Comparison of ENCODE assay signal across 16 cellular contexts in the genomic region with DNA sequence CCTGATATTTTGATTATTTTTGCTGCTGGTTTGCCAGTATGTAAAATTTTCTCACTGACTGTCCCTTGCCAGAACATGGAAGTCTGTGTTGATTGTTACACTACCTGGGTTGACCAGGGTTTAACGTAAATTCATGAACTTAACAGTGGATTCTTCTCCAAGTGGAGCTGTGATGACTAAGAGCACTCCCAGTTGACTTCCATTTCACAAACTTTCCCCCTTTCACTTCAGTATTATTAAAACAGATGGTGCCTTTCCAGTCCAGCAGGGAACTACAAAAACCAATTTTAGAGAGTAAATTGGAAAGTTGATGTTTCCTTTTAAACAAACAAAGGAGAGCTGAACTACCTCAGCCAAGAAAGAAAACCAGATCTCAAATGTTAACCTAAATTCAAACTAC.
DNase-seq lines count a peak whose midpoint lies in the region; ATAC-seq and TF ChIP-seq lines count a peak whose summit lies in the region.
"Had no signal": no experiment of that assay in that cellular context is flagged by ENCODE, and none has a peak within 500 bp of the region (broad histone marks: within the 10 kb centered on the region; RNA-seq: fewer than 3 reads in every experiment).

No MANE protein-coding gene starts in this region.

- no peaks in the 10 kb centered on the region for H3K9me3 ChIP-seq in adipocyte (ENCODE audit: control insufficient read depth, low read length)
- no peaks in the 10 kb centered on the region for H3K9me3 ChIP-seq in trophoblast cell (ENCODE audit: insufficient read depth, low read depth, low read length)
- no peaks in the 10 kb centered on the region for H3K9me3 ChIP-seq in aorta (ENCODE audit: control insufficient read depth, low read length)
- H3K9me3 ChIP-seq: body of pancreas, prostate gland had no signal

- H3K79me2 ChIP-seq in trophoblast cell (ENCODE audit: control insufficient read depth, insufficient read depth, low read length, poor library complexity), result no peaks in the 10 kb centered on the region

- no peak overlapping the region for H4K8ac ChIP-seq in trophoblast cell (ENCODE audit: low read depth, low read length)

- peak overlapping the region; percentile 83 for H2BK120ac ChIP-seq in trophoblast cell (ENCODE audit: insufficient read depth, low read length, poor library complexity)

- intact Hi-C loops in aorta (cut with DNase I) (loop anchor here (2.0 to 10.0 kb wide), 6 partner anchors 91 to 561 kb away; a partner anchor contains a TSS), natural killer cell (cut with micrococcal nuclease) (no loop called here)

- no peak overlapping the region for H3K4me3 Mint-ChIP-seq in activated T-cell treated with anti-CD3 and anti-CD28 coated beads, Interleukin-2, amount 50 U/mL, for 24 hours
- no peak overlapping the region for H3K4me3 Mint-ChIP-seq in natural killer cell
- H3K4me3 Mint-ChIP-seq: activated CD8-positive, alpha-beta T cell treated with anti-CD3 and anti-CD28 coated beads for 36 hours had no signal

- H4K91ac ChIP-seq in trophoblast cell (ENCODE audit: low read depth, low read length), result peak overlapping the region; percentile 28

- H3K9me3 Mint-ChIP-seq in activated T-cell treated with anti-CD3 and anti-CD28 coated beads, Interleukin-2, amount 50 U/mL, for 24 hours, result no peaks in the 10 kb centered on the region
- H3K9me3 Mint-ChIP-seq in natural killer cell, result no peaks in the 10 kb centered on the region
- H3K9me3 Mint-ChIP-seq: activated CD8-positive, alpha-beta T cell treated with anti-CD3 and anti-CD28 coated beads for 36 hours had no signal

- H3K4me1 ChIP-seq in adipocyte (ENCODE audit: control insufficient read depth, insufficient read depth, low read length) (peaks cover 27% of the 10 kb centered on the region), trophoblast cell (ENCODE audit: control insufficient read depth in 1 of 2, insufficient read depth in 2 of 2, low read length in 2 of 2) (peaks cover 6 to 7% of the 10 kb centered on the region in 2 experiments), aorta (ENCODE audit: control insufficient read depth in 1 of 2, insufficient read depth in 2 of 2, low read length in 2 of 2) (no peaks in the 10 kb centered on the region)
- H3K4me1 ChIP-seq: body of pancreas, prostate gland had no signal

- DNase-seq in adipocyte (ENCODE audit: low read depth) (no peak), fibroblast of the aortic adventitia (ENCODE audit: low read depth) (peak; percentile 62), trophoblast cell (no peak), aorta (no peak), natural killer cell (no peak)
- DNase-seq in activated T-cell treated with anti-CD3 and anti-CD28 coated beads, Interleukin-2, amount 50 U/mL, for 24 hours, result no peak
- no peak for DNase-seq in activated effector memory CD4-positive, alpha-beta T cell treated with Interleukin-2 at 50 U/mL for 16 hours
- DNase-seq: activated CD8-positive, alpha-beta T cell treated with anti-CD3 and anti-CD28 coated beads for 36 hours; activated effector memory CD4-positive, alpha-beta T cell treated with anti-CD3 and anti-CD28 coated beads, Interleukin-2, amount 50 U/mL, for 16 hours; body of pancreas; Karpas-422; midbrain; NCI-H1694; NCI-H82; SHP77 had no signal

- no peak overlapping the region for H3K14ac ChIP-seq in trophoblast cell (ENCODE audit: low read length)

- H3K18ac ChIP-seq in trophoblast cell (ENCODE audit: low read length), result no peak overlapping the region

- H4K12ac ChIP-seq in trophoblast cell (ENCODE audit: low read depth, low read length), result no peak overlapping the region

- peaks cover 13% of the 10 kb centered on the region for H3K79me1 ChIP-seq in trophoblast cell (ENCODE audit: low read length)

- H2AK5ac ChIP-seq in trophoblast cell (ENCODE audit: low read length), result no peak overlapping the region

- H3K27ac Mint-ChIP-seq in activated T-cell treated with anti-CD3 and anti-CD28 coated beads, Interleukin-2, amount 50 U/mL, for 24 hours, result no peak overlapping the region
- no peak overlapping the region for H3K27ac Mint-ChIP-seq in natural killer cell
- H3K27ac Mint-ChIP-seq: activated CD8-positive, alpha-beta T cell treated with anti-CD3 and anti-CD28 coated beads for 36 hours had no signal

- H3K9ac ChIP-seq in adipocyte (ENCODE audit: low read length) (peak overlapping the region; percentile 47), trophoblast cell (ENCODE audit: low read length) (no peak overlapping the region)

- H3K23ac ChIP-seq in trophoblast cell (ENCODE audit: low read length), result no peak overlapping the region

- peaks cover 25% of the 10 kb centered on the region for H3K4me1 Mint-ChIP-seq in activated T-cell treated with anti-CD3 and anti-CD28 coated beads, Interleukin-2, amount 50 U/mL, for 24 hours (ENCODE audit: low read depth)
- peaks cover 0 to 4% of the 10 kb centered on the region in 2 donors for H3K4me1 Mint-ChIP-seq in natural killer cell

- peaks cover 10% of the 10 kb centered on the region for H3K27me3 Mint-ChIP-seq in activated T-cell treated with anti-CD3 and anti-CD28 coated beads, Interleukin-2, amount 50 U/mL, for 24 hours
- peaks cover 10 to 16% of the 10 kb centered on the region in 2 donors for H3K27me3 Mint-ChIP-seq in natural killer cell (ENCODE audit: low read depth in 2 of 2)
- H3K27me3 Mint-ChIP-seq: activated CD8-positive, alpha-beta T cell treated with anti-CD3 and anti-CD28 coated beads for 36 hours had no signal

- H3K27ac ChIP-seq in trophoblast cell (ENCODE audit: low read depth, low read length), result no peak overlapping the region
- peak overlapping the region; percentile 92 to 96 for H3K27ac ChIP-seq in aorta (ENCODE audit: low read depth in 1 of 2, low read length in 2 of 2)
- H3K27ac ChIP-seq: prostate gland had no signal

- H3K4ac ChIP-seq in trophoblast cell (ENCODE audit: low read depth, low read length), result no peak overlapping the region

- no peaks in the 10 kb centered on the region for H3K36me3 ChIP-seq in adipocyte (ENCODE audit: control insufficient read depth, insufficient read depth, low read length, severe bottlenecking)
- no peaks in the 10 kb centered on the region for H3K36me3 ChIP-seq in trophoblast cell (ENCODE audit: control insufficient read depth in 1 of 2, insufficient read depth in 2 of 2, low read length in 2 of 2)
- H3K36me3 ChIP-seq in aorta (ENCODE audit: control insufficient read depth in 1 of 2, insufficient read depth in 2 of 2, low read length in 1 of 2), result no peaks in the 10 kb centered on the region
- H3K36me3 ChIP-seq: prostate gland had no signal

- no peak overlapping the region for H2AFZ ChIP-seq in trophoblast cell (ENCODE audit: insufficient read depth, low read length, poor library complexity)

- H2BK5ac ChIP-seq in trophoblast cell (ENCODE audit: low read depth, low read length, poor library complexity), result no peak overlapping the region

- no peak overlapping the region for H3K4me2 ChIP-seq in trophoblast cell (ENCODE audit: low read length)

- WGBS in trophoblast cell (ENCODE audit: extremely low coverage, insufficient coverage, insufficient read length), result no CpG with 5 or more reads among the region's 1 CpG
- 4 to 9% methylated on average over 1 of the region's 1 CpG for WGBS in aorta, 2 donors

- peak overlapping the region; percentile 26 for H3K4me3 ChIP-seq in adipocyte (ENCODE audit: low read length)
- H3K4me3 ChIP-seq in fibroblast of the aortic adventitia (ENCODE audit: low read depth, low read length), result no peak overlapping the region
- no peak overlapping the region for H3K4me3 ChIP-seq in trophoblast cell (ENCODE audit: low read depth, low read length)
- no peak overlapping the region for H3K4me3 ChIP-seq in aorta (ENCODE audit: low read length in 2 of 2)
- H3K4me3 ChIP-seq: body of pancreas, prostate gland had no signal

- TF ChIP-seq CTCF in fibroblast of the aortic adventitia (IDR thresholded peaks at IDR 0.05; ENCODE audit: insufficient read depth, low read length) (no peak), natural killer cell (IDR thresholded peaks at IDR 0.05) (no peak)

- H3K27me3 ChIP-seq in adipocyte (replicated peaks; ENCODE audit: control insufficient read depth, insufficient read depth, low read length) (no peaks in the 10 kb centered on the region), trophoblast cell (ENCODE audit: insufficient read depth, low read length) (no peaks in the 10 kb centered on the region), aorta (ENCODE audit: control insufficient read depth in 1 of 2, insufficient read depth in 2 of 2, low read length in 1 of 2) (no peaks in the 10 kb centered on the region)
- H3K27me3 ChIP-seq: body of pancreas had no signal

- peak overlapping the region; percentile 88 for H2BK12ac ChIP-seq in trophoblast cell (ENCODE audit: low read length)

- peak; percentile 63 for ATAC-seq in aorta (ENCODE audit: low FRiP score)
- no peak for ATAC-seq in natural killer cell
- ATAC-seq: activated CD8-positive, alpha-beta T cell treated with anti-CD3 and anti-CD28 coated beads for 36 hours; body of pancreas had no signal

- H3K36me3 Mint-ChIP-seq in activated T-cell treated with anti-CD3 and anti-CD28 coated beads, Interleukin-2, amount 50 U/mL, for 24 hours (ENCODE audit: low read depth), result no peaks in the 10 kb centered on the region
- H3K36me3 Mint-ChIP-seq in natural killer cell, result no peaks in the 10 kb centered on the region
